8 cellular contexts compared by ENCODE assay signal in genomic region chr4:104860227-104861123, GRCh38.
DNase-seq lines count a peak whose midpoint lies in the region; ATAC-seq and TF ChIP-seq lines count a peak whose summit lies in the region.

No MANE protein-coding gene starts in this region.

- ATAC-seq in activated naive CD8-positive, alpha-beta T cell treated with anti-CD3 and anti-CD28 coated beads, Interleukin-2, amount 10 ng/mL, durations not matched to agents 7 days and 5 days (ENCODE audit: low read depth) = peak; percentile 73
- peak; percentile 55 to 86 (median 74) for ATAC-seq in heart right ventricle

- peaks cover 3% of the 10 kb centered on the region for H3K36me3 Mint-ChIP-seq in activated naive CD8-positive, alpha-beta T cell treated with anti-CD3 and anti-CD28 coated beads, Interleukin-2, amount 10 ng/mL, durations not matched to agents 7 days and 5 days

- no peak overlapping the region for H3K9ac ChIP-seq in GM23248

- H4K20me1 ChIP-seq in GM23248 (ENCODE audit: insufficient read depth) (no peaks in the 10 kb centered on the region), OCI-LY7 (ENCODE audit: insufficient read depth, low read length) (no peaks in the 10 kb centered on the region)

- no peaks in the 10 kb centered on the region for H3F3A ChIP-seq in GM23248 (ENCODE audit: insufficient read depth)

- WGBS in GM23248 (ENCODE audit: low coverage in 1 of 2, low lambda C conversion rate in 2 of 2, missing lambda C conversion rate in 2 of 2), 2 experiments = 15 to 18% methylated on average over 4 of the region's 4 CpGs
- WGBS in heart right ventricle, 2 donors = 15 to 23% methylated on average over 4 of the region's 4 CpGs

- H3K4me1 ChIP-seq in GM23248 (ENCODE audit: insufficient read depth) = no peaks in the 10 kb centered on the region
- no peaks in the 10 kb centered on the region for H3K4me1 ChIP-seq in OCI-LY7 (ENCODE audit: insufficient read depth, low read length, poor library complexity, severe bottlenecking)
- H3K4me1 ChIP-seq in heart right ventricle = no peaks in the 10 kb centered on the region

- no peaks in the 10 kb centered on the region for H3K79me2 ChIP-seq in GM23248 (ENCODE audit: insufficient read depth)
- H3K79me2 ChIP-seq in OCI-LY7 (ENCODE audit: insufficient read depth, low read depth, low read length) = no peaks in the 10 kb centered on the region

- no peak overlapping the region for H3K4me3 ChIP-seq in GM23248
- no peak overlapping the region for H3K4me3 ChIP-seq in OCI-LY7 (ENCODE audit: low read depth, low read length, poor library complexity, severe bottlenecking)
- H3K4me3 ChIP-seq in heart right ventricle = peak overlapping the region in 4 of 10 donors; percentile 20 to 39 (median 30)

- H3K9me2 ChIP-seq in GM23248 (ENCODE audit: insufficient read depth) (no peaks in the 10 kb centered on the region), OCI-LY7 (ENCODE audit: insufficient read depth, low read length) (no peaks in the 10 kb centered on the region)

- H3K27ac ChIP-seq in GM23248 (no peak overlapping the region), OCI-LY7 (ENCODE audit: low read depth, low read length, poor library complexity, severe bottlenecking) (no peak overlapping the region), heart right ventricle (peak overlapping the region in 1 of 10 donors; percentile 9)

- CTCF ChIA-PET in OCI-LY7 (lab: Charles Lee; ENCODE audit: unreplicated experiment) = no interaction called here

- no peaks in the 10 kb centered on the region for H3K36me3 ChIP-seq in GM23248 (ENCODE audit: low read depth)
- no peaks in the 10 kb centered on the region for H3K36me3 ChIP-seq in OCI-LY7 (ENCODE audit: insufficient read depth, low read length)
- H3K36me3 ChIP-seq in heart right ventricle = no peaks in the 10 kb centered on the region

- intact Hi-C loops in OCI-LY7 (cut with micrococcal nuclease; ENCODE audit: unreplicated experiment) (loop anchor here (5.0 kb wide), 1 partner anchor 163 kb away; no protein-coding TSS in a partner anchor), heart right ventricle (cut with DNase I) (loop anchor here in 7 of 10 donors (5.0 to 10.0 kb wide), 6 partner anchors 168 to 866 kb away; no protein-coding TSS in a partner anchor)

- no peak overlapping the region for H3K4me2 ChIP-seq in GM23248 (ENCODE audit: unreplicated experiment)
- H3K4me2 ChIP-seq in OCI-LY7 (ENCODE audit: low read length) = no peak overlapping the region

- peaks cover 2% of the 10 kb centered on the region for H3K9me3 Mint-ChIP-seq in activated naive CD8-positive, alpha-beta T cell treated with anti-CD3 and anti-CD28 coated beads, Interleukin-2, amount 10 ng/mL, durations not matched to agents 7 days and 5 days

- H3K27me3 ChIP-seq in GM23248 (replicated peaks; ENCODE audit: insufficient read depth) = no peaks in the 10 kb centered on the region
- H3K27me3 ChIP-seq in heart right ventricle = peaks cover 0 to 3% (median 0%) of the 10 kb centered on the region in 7 donors

- BruUV-seq in OCI-LY7 (replicated peaks; lab: Mats Ljungman, UMichigan) = no TSS peak

- peaks cover 16% of the 10 kb centered on the region for H3K27me3 Mint-ChIP-seq in activated naive CD8-positive, alpha-beta T cell treated with anti-CD3 and anti-CD28 coated beads, Interleukin-2, amount 10 ng/mL, durations not matched to agents 7 days and 5 days

- DNase-seq in GM04504 (ENCODE audit: low read depth) = peak; percentile 18
- peak; percentile 59 for DNase-seq in GM23248
- DNase-seq in Kasumi-1 (lab: John Stamatoyannopoulos, UW) = peak; percentile 80 to 85
- DNase-seq in OCI-LY7 (ENCODE audit: low spot score) = peak; percentile 70
- DNase-seq in activated naive CD8-positive, alpha-beta T cell treated with anti-CD3 and anti-CD28 coated beads, Interleukin-2, amount 10 ng/mL, durations not matched to agents 7 days and 5 days = no peak
- peak in 1 of 2 donors; percentile 54 for DNase-seq in heart right ventricle
- DNase-seq in putamen (ENCODE audit: low spot score) = peak; percentile 82
- no peak for DNase-seq in GOT3 (lab: John Stamatoyannopoulos, UW)

- TF ChIP-seq CTCF in OCI-LY7 (conservative IDR thresholded peaks at IDR 0.05; ENCODE audit: low read length) (peak; percentile 93), heart right ventricle (IDR thresholded peaks at IDR 0.05) (peak; percentile 75 to 91 (median 88))

- H3K9me3 ChIP-seq in GM23248 (ENCODE audit: low read depth) (no peaks in the 10 kb centered on the region), OCI-LY7 (ENCODE audit: low read length) (no peaks in the 10 kb centered on the region), heart right ventricle (peaks cover 0 to 11% (median 0%) of the 10 kb centered on the region in 11 donors)

- POLR2A ChIA-PET in OCI-LY7 (lab: Charles Lee) = interaction anchor here (1.4 kb wide), 1 partner anchor 11 kb away, joined by 3 read pairs; no protein-coding TSS in a partner anchor
- POLR2A ChIA-PET in activated naive CD8-positive, alpha-beta T cell treated with anti-CD3 and anti-CD28 coated beads, Interleukin-2, amount 10 ng/mL, durations not matched to agents 7 days and 5 days (lab: Charles Lee) = interaction anchor here (0.6 kb wide), 1 partner anchor 149 kb away, joined by 6 read pairs; no protein-coding TSS in a partner anchor

- H3K4me1 Mint-ChIP-seq in activated naive CD8-positive, alpha-beta T cell treated with anti-CD3 and anti-CD28 coated beads, Interleukin-2, amount 10 ng/mL, durations not matched to agents 7 days and 5 days = no peaks in the 10 kb centered on the region

- H3K4me3 Mint-ChIP-seq in activated naive CD8-positive, alpha-beta T cell treated with anti-CD3 and anti-CD28 coated beads, Interleukin-2, amount 10 ng/mL, durations not matched to agents 7 days and 5 days = no peak overlapping the region

- in situ Hi-C loops in GM23248 (cut with MboI) = no loop called here

- H2AFZ ChIP-seq in GM23248 (no peak overlapping the region), OCI-LY7 (ENCODE audit: low read length) (no peak overlapping the region)

- H3K27ac Mint-ChIP-seq in activated naive CD8-positive, alpha-beta T cell treated with anti-CD3 and anti-CD28 coated beads, Interleukin-2, amount 10 ng/mL, durations not matched to agents 7 days and 5 days = no peak overlapping the region

Comparison
In these comparisons a context has a peak if more than half of its experiments do, and no peak if none do; other contexts are left out.
1. DNase-seq: peak in GM04504 (single experiment), GM23248 (single experiment), Kasumi-1 (2 of 2), OCI-LY7 (single experiment) and putamen (single experiment); none in activated naive CD8-positive, alpha-beta T cell treated with anti-CD3 and anti-CD28 coated beads, Interleukin-2, amount 10 ng/mL, durations not matched to agents 7 days and 5 days (single experiment) and GOT3 (single experiment).